ENCODE assay signal across 15 cellular contexts in the genomic region with DNA sequence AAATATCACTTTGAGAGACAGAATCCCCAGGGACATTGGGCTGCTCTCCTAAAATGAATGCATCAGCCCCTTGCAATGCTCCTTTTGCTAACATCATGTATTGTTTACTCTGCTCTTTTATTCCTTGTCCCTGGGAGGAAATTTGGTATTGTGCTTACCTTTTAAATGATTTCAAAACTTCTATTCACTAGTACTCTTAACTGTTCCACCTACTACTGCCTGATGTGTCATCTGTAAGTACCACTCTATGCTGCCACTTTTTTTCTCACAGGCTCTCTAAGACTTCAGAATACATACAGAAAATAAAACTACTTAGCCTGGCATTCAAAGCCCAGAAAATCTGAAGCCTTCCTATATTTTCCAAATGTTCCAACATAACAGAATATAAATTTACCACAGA.
"Had no signal": no experiment of that assay in that cellular context is flagged by ENCODE, and none has a peak within 500 bp of the region (broad histone marks: within the 10 kb centered on the region; RNA-seq: fewer than 3 reads in every experiment).

No MANE protein-coding gene starts in this region.

- H3K27ac ChIP-seq: SJSA1, SK-N-MC had no signal

- DNase-seq: KBM-7, MV-4-11, NCI-H1048, NCI-H1436, NCI-H1930, NCI-H2081, NCI-H2107, NCI-H226, NCI-H524, NCI-H82, Right ventricle myocardium superior, RPMI8226, SIG-M5 had no signal

- H3K4me3 ChIP-seq: SJSA1, SK-N-MC had no signal

- H3K9me3 ChIP-seq: SJSA1 had no signal

- H3K36me3 ChIP-seq: SJSA1 had no signal

- H3K27me3 ChIP-seq: SJSA1 had no signal

- H3K4me1 ChIP-seq: SJSA1 had no signal
